ENCODE assay signal across 1 cellular context in the genomic region with DNA sequence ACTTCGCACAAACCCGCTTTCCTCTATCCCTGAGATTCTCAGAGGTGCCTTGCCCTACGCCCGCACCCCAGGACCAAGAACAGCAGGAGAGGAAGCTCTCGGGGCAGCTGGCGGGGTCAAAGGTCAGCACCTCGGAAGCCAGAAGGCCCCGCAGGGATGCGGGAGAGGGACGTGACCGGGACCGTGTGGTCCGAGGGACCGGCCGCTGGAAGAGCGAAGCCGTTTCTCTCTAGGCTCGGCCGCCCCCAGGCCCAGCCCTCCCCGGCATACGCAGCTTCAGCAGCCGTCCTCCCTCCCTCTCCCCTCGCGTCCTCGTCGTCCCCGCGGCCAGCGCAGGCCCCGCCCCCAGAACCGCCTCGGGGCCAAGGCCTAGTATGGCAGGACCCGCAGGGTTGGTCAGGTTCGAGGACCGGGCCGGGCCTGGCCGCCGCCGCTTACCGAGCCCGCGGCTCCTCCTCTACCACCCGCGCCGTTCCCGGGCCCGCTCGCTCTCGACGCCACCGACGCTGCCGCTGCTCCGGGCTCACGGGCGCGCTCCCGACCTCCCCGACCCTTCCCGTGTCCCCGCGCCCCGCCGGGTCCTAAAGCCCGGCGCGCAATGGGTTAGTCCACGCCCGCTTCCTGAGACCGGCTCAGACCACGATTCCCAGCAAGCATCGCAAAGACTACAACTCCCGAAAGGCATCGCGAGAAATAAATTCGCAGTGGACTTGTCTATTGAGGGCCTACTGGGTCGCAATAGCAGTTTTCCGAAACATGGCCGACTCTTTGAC.
A peak's percentile ranks its signal among the peaks of the same experiment; 100 is the strongest.
TF ChIP-seq lines count a peak whose summit lies in the region.

A gene with protein sequence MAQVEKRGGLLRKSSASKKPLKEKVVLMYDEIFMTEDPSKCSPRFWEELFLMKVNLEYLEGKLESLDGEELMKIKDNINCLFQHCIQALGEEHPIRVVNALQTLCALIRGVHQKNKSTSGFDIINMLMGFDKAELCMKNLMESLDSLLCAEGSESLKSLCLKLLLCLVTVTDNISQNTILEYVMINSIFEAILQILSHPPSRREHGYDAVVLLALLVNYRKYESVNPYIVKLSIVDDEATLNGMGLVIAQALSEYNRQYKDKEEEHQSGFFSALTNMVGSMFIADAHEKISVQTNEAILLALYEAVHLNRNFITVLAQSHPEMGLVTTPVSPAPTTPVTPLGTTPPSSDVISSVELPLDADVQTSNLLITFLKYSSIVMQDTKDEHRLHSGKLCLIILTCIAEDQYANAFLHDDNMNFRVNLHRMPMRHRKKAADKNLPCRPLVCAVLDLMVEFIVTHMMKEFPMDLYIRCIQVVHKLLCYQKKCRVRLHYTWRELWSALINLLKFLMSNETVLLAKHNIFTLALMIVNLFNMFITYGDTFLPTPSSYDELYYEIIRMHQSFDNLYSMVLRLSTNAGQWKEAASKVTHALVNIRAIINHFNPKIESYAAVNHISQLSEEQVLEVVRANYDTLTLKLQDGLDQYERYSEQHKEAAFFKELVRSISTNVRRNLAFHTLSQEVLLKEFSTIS (minus strand): TSS at position 527 of the 773 bp plus-strand sequence. CDS start 16,059 bp downstream, outside the sequence.

TF ChIP-seq in HepG2, 621 proteins besides CTCF, POLR2A, EP300 and RAD21 (continued from another document and continues in another):
- TF ChIP-seq SPEN (CRISPR knock-in tag; IDR thresholded peaks at IDR 0.05; ENCODE audit: low read depth), result peak; percentile 87
- TF ChIP-seq ZFY (CRISPR knock-in tag; IDR thresholded peaks at IDR 0.05), result peak; percentile 99
- TF ChIP-seq XRCC5 (optimal IDR thresholded peaks at IDR 0.05; ENCODE audit: low read length), result peak; percentile 98
- peak; percentile 65; the same call in 1 of the 2 replicates for TF ChIP-seq NRL (CRISPR knock-in tag; IDR thresholded peaks at IDR 0.05; ENCODE audit: borderline replicate concordance)
- TF ChIP-seq SATB2 (CRISPR knock-in tag; IDR thresholded peaks at IDR 0.05), result no peak
- peak; percentile 90 for TF ChIP-seq GABPB1 (CRISPR knock-in tag; IDR thresholded peaks at IDR 0.05)
- TF ChIP-seq SRSF1 (optimal IDR thresholded peaks at IDR 0.05; ENCODE audit: low read depth, low read length), result peak; percentile 57
- TF ChIP-seq DPF2 (CRISPR knock-in tag; IDR thresholded peaks at IDR 0.05; ENCODE audit: borderline replicate concordance, low read depth), result no peak
- TF ChIP-seq FOSL2 (CRISPR knock-in tag; IDR thresholded peaks at IDR 0.05), result peak; percentile 62
- TF ChIP-seq, protein P1, sequence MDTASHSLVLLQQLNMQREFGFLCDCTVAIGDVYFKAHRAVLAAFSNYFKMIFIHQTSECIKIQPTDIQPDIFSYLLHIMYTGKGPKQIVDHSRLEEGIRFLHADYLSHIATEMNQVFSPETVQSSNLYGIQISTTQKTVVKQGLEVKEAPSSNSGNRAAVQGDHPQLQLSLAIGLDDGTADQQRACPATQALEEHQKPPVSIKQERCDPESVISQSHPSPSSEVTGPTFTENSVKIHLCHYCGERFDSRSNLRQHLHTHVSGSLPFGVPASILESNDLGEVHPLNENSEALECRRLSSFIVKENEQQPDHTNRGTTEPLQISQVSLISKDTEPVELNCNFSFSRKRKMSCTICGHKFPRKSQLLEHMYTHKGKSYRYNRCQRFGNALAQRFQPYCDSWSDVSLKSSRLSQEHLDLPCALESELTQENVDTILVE (CRISPR knock-in tag; IDR thresholded peaks at IDR 0.05), result peak; percentile 97
- TF ChIP-seq ZNF839 (CRISPR knock-in tag; IDR thresholded peaks at IDR 0.05; ENCODE audit: borderline replicate concordance), result peak; percentile 83
- TF ChIP-seq SMARCC2 (IDR thresholded peaks at IDR 0.05), result no peak
- TF ChIP-seq, protein P2, sequence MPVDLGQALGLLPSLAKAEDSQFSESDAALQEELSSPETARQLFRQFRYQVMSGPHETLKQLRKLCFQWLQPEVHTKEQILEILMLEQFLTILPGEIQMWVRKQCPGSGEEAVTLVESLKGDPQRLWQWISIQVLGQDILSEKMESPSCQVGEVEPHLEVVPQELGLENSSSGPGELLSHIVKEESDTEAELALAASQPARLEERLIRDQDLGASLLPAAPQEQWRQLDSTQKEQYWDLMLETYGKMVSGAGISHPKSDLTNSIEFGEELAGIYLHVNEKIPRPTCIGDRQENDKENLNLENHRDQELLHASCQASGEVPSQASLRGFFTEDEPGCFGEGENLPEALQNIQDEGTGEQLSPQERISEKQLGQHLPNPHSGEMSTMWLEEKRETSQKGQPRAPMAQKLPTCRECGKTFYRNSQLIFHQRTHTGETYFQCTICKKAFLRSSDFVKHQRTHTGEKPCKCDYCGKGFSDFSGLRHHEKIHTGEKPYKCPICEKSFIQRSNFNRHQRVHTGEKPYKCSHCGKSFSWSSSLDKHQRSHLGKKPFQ (CRISPR knock-in tag; IDR thresholded peaks at IDR 0.05; ENCODE audit: insufficient replicate concordance), result peak; percentile 7
- TF ChIP-seq, protein P3, sequence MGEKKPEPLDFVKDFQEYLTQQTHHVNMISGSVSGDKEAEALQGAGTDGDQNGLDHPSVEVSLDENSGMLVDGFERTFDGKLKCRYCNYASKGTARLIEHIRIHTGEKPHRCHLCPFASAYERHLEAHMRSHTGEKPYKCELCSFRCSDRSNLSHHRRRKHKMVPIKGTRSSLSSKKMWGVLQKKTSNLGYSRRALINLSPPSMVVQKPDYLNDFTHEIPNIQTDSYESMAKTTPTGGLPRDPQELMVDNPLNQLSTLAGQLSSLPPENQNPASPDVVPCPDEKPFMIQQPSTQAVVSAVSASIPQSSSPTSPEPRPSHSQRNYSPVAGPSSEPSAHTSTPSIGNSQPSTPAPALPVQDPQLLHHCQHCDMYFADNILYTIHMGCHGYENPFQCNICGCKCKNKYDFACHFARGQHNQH (CRISPR knock-in tag; IDR thresholded peaks at IDR 0.05), result peak; percentile 92
- no peak; the same call in 1 of the 2 replicates for TF ChIP-seq ZFP36L2 (CRISPR knock-in tag; IDR thresholded peaks at IDR 0.05)
- TF ChIP-seq, protein P4, sequence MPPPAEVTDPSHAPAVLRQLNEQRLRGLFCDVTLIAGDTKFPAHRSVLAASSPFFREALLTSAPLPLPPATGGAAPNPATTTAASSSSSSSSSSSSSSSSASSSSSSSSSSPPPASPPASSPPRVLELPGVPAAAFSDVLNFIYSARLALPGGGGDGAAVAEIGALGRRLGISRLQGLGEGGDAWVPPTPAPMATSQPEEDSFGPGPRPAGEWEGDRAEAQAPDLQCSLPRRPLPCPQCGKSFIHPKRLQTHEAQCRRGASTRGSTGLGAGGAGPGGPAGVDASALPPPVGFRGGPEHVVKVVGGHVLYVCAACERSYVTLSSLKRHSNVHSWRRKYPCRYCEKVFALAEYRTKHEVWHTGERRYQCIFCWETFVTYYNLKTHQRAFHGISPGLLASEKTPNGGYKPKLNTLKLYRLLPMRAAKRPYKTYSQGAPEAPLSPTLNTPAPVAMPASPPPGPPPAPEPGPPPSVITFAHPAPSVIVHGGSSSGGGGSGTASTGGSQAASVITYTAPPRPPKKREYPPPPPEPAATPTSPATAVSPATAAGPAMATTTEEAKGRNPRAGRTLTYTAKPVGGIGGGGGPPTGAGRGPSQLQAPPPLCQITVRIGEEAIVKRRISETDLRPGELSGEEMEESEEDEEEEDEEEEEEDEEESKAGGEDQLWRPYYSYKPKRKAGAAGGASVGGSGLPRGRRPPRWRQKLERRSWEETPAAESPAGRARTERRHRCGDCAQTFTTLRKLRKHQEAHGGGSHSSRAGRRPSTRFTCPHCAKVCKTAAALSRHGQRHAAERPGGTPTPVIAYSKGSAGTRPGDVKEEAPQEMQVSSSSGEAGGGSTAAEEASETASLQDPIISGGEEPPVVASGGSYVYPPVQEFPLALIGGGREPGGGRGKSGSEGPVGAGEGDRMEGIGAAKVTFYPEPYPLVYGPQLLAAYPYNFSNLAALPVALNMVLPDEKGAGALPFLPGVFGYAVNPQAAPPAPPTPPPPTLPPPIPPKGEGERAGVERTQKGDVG (CRISPR knock-in tag; IDR thresholded peaks at IDR 0.05; ENCODE audit: borderline replicate concordance), result no peak
- TF ChIP-seq, protein P5, sequence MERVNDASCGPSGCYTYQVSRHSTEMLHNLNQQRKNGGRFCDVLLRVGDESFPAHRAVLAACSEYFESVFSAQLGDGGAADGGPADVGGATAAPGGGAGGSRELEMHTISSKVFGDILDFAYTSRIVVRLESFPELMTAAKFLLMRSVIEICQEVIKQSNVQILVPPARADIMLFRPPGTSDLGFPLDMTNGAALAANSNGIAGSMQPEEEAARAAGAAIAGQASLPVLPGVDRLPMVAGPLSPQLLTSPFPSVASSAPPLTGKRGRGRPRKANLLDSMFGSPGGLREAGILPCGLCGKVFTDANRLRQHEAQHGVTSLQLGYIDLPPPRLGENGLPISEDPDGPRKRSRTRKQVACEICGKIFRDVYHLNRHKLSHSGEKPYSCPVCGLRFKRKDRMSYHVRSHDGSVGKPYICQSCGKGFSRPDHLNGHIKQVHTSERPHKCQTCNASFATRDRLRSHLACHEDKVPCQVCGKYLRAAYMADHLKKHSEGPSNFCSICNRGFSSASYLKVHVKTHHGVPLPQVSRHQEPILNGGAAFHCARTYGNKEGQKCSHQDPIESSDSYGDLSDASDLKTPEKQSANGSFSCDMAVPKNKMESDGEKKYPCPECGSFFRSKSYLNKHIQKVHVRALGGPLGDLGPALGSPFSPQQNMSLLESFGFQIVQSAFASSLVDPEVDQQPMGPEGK (CRISPR knock-in tag; IDR thresholded peaks at IDR 0.05), result peak; percentile 59
- no peak for TF ChIP-seq ZNF256 (CRISPR knock-in tag; conservative IDR thresholded peaks at IDR 0.05)
- TF ChIP-seq, protein P6, sequence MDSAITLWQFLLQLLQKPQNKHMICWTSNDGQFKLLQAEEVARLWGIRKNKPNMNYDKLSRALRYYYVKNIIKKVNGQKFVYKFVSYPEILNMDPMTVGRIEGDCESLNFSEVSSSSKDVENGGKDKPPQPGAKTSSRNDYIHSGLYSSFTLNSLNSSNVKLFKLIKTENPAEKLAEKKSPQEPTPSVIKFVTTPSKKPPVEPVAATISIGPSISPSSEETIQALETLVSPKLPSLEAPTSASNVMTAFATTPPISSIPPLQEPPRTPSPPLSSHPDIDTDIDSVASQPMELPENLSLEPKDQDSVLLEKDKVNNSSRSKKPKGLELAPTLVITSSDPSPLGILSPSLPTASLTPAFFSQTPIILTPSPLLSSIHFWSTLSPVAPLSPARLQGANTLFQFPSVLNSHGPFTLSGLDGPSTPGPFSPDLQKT (CRISPR knock-in tag; IDR thresholded peaks at IDR 0.05; ENCODE audit: borderline replicate concordance), result 0 out of 2 replicates have a peak, but pooled peaks have one; percentile 57
- TF ChIP-seq, protein P7, sequence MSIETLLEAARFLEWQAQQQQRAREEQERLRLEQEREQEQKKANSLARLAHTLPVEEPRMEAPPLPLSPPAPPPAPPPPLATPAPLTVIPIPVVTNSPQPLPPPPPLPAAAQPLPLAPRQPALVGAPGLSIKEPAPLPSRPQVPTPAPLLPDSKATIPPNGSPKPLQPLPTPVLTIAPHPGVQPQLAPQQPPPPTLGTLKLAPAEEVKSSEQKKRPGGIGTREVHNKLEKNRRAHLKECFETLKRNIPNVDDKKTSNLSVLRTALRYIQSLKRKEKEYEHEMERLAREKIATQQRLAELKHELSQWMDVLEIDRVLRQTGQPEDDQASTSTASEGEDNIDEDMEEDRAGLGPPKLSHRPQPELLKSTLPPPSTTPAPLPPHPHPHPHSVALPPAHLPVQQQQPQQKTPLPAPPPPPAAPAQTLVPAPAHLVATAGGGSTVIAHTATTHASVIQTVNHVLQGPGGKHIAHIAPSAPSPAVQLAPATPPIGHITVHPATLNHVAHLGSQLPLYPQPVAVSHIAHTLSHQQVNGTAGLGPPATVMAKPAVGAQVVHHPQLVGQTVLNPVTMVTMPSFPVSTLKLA (IDR thresholded peaks at IDR 0.05), result peak; percentile 45
- TF ChIP-seq, protein P8, sequence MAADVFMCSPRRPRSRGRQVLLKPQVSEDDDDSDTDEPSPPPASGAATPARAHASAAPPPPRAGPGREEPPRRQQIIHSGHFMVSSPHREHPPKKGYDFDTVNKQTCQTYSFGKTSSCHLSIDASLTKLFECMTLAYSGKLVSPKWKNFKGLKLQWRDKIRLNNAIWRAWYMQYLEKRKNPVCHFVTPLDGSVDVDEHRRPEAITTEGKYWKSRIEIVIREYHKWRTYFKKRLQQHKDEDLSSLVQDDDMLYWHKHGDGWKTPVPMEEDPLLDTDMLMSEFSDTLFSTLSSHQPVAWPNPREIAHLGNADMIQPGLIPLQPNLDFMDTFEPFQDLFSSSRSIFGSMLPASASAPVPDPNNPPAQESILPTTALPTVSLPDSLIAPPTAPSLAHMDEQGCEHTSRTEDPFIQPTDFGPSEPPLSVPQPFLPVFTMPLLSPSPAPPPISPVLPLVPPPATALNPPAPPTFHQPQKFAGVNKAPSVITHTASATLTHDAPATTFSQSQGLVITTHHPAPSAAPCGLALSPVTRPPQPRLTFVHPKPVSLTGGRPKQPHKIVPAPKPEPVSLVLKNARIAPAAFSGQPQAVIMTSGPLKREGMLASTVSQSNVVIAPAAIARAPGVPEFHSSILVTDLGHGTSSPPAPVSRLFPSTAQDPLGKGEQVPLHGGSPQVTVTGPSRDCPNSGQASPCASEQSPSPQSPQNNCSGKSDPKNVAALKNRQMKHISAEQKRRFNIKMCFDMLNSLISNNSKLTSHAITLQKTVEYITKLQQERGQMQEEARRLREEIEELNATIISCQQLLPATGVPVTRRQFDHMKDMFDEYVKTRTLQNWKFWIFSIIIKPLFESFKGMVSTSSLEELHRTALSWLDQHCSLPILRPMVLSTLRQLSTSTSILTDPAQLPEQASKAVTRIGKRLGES (CRISPR knock-in tag; IDR thresholded peaks at IDR 0.05; ENCODE audit: borderline replicate concordance), result no peak
- TF ChIP-seq, protein P9, sequence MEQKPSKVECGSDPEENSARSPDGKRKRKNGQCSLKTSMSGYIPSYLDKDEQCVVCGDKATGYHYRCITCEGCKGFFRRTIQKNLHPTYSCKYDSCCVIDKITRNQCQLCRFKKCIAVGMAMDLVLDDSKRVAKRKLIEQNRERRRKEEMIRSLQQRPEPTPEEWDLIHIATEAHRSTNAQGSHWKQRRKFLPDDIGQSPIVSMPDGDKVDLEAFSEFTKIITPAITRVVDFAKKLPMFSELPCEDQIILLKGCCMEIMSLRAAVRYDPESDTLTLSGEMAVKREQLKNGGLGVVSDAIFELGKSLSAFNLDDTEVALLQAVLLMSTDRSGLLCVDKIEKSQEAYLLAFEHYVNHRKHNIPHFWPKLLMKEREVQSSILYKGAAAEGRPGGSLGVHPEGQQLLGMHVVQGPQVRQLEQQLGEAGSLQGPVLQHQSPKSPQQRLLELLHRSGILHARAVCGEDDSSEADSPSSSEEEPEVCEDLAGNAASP (CRISPR knock-in tag; IDR thresholded peaks at IDR 0.05; ENCODE audit: borderline replicate concordance), result no peak
- TF ChIP-seq, protein P10, sequence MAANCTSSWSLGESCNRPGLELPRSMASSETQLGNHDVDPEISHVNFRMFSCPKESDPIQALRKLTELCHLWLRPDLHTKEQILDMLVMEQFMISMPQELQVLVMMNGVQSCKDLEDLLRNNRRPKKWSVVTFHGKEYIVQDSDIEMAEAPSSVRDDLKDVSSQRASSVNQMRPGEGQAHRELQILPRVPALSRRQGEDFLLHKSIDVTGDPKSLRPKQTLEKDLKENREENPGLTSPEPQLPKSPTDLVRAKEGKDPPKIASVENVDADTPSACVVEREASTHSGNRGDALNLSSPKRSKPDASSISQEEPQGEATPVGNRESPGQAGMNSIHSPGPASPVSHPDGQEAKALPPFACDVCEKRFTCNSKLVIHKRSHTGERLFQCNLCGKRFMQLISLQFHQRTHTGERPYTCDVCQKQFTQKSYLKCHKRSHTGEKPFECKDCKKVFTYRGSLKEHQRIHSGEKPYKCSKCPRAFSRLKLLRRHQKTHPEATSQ (CRISPR knock-in tag; IDR thresholded peaks at IDR 0.05; ENCODE audit: borderline replicate concordance), result peak; percentile 4; the same call in 1 of the 2 replicates
- TF ChIP-seq ETV5 (CRISPR knock-in tag; IDR thresholded peaks at IDR 0.05; ENCODE audit: borderline replicate concordance), result peak; percentile 80
- TF ChIP-seq, protein P11, sequence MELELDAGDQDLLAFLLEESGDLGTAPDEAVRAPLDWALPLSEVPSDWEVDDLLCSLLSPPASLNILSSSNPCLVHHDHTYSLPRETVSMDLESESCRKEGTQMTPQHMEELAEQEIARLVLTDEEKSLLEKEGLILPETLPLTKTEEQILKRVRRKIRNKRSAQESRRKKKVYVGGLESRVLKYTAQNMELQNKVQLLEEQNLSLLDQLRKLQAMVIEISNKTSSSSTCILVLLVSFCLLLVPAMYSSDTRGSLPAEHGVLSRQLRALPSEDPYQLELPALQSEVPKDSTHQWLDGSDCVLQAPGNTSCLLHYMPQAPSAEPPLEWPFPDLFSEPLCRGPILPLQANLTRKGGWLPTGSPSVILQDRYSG (CRISPR knock-in tag; IDR thresholded peaks at IDR 0.05), result 0 out of 2 replicates have a peak, but pooled peaks have one; percentile 89
